In genomic region chr12:123948401-123949117, GRCh38 we compare ENCODE assay signal across 1 cellular context.
TF ChIP-seq lines count a peak whose summit lies in the region.

No MANE protein-coding gene starts in this region.

TF ChIP-seq in HepG2, 621 proteins besides CTCF, POLR2A, EP300 and RAD21:
- TF ChIP-seq FOXM1 (CRISPR knock-in tag; IDR thresholded peaks at IDR 0.05) (no peak), ZBTB21 (CRISPR knock-in tag; IDR thresholded peaks at IDR 0.05) (peak; percentile 78), ATF7 (IDR thresholded peaks at IDR 0.05) (peak; percentile 86), ATF7 (CRISPR knock-in tag; IDR thresholded peaks at IDR 0.05) (no peak), ZNF530 (CRISPR knock-in tag; IDR thresholded peaks at IDR 0.05; ENCODE audit: low read depth) (no peak), ZNF318 (CRISPR knock-in tag; IDR thresholded peaks at IDR 0.05) (no peak), CREB1 (IDR thresholded peaks at IDR 0.05) (peak; percentile 59), CREB1 (CRISPR knock-in tag; IDR thresholded peaks at IDR 0.05) (no peak)
- TF ChIP-seq, protein P1, sequence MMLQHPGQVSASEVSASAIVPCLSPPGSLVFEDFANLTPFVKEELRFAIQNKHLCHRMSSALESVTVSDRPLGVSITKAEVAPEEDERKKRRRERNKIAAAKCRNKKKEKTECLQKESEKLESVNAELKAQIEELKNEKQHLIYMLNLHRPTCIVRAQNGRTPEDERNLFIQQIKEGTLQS (CRISPR knock-in tag; IDR thresholded peaks at IDR 0.05), result 0 out of 2 replicates have a peak, but pooled peaks have one; percentile 35
